ENCODE assay signal across 20 cellular contexts in genomic region chr5:66519626-66520025, GRCh38.
DNase-seq lines count a peak whose midpoint lies in the region; FAIRE-seq and TF ChIP-seq lines count a peak whose summit lies in the region.
"Had no signal": no experiment of that assay in that cellular context is flagged by ENCODE, and none has a peak within 500 bp of the region (broad histone marks: within the 10 kb centered on the region; RNA-seq: fewer than 3 reads in every experiment).

No MANE protein-coding gene starts in this region.

- H3K9me1 ChIP-seq in keratinocyte (ENCODE audit: control insufficient read depth, extremely low read depth, insufficient read depth, low read length): no peaks in the 10 kb centered on the region

- no peak for TF ChIP-seq CTCF in bronchial epithelial cell (IDR thresholded peaks at IDR 0.05; ENCODE audit: insufficient read depth, low read length, severe bottlenecking)
- TF ChIP-seq CTCF in keratinocyte (optimal IDR thresholded peaks at IDR 0.05 in 1 of 3, IDR thresholded peaks at IDR 0.05 in 1 of 3, conservative IDR thresholded peaks at IDR 0.05 in 1 of 3; ENCODE audit: extremely low read depth in 1 of 3, insufficient read depth in 2 of 3, low read length in 3 of 3): no peak
- no peak for TF ChIP-seq CTCF in smooth muscle cell (IDR thresholded peaks at IDR 0.05; ENCODE audit: borderline replicate concordance, insufficient read depth, poor library complexity, severe bottlenecking)

- 76% methylated on average over 1 of the region's 1 CpG for WGBS in smooth muscle cell (ENCODE audit: low lambda C conversion rate)

- no peak for FAIRE-seq in bronchial epithelial cell (lab: Jason Lieb, UNC)
- peak; percentile 36 for FAIRE-seq in keratinocyte (lab: Jason Lieb, UNC)
- FAIRE-seq: G401.6 had no signal

- H3K4me2 ChIP-seq in keratinocyte (ENCODE audit: control insufficient read depth, extremely low read depth, insufficient read depth, low read depth, low read length) (peak overlapping the region; percentile 69), smooth muscle cell (no peak overlapping the region)
- H3K4me2 ChIP-seq: SK-N-SH had no signal

- peaks cover 8% of the 10 kb centered on the region for H3K9me3 ChIP-seq in keratinocyte (ENCODE audit: control insufficient read depth, low read depth, low read length)
- H3K9me3 ChIP-seq in smooth muscle cell (replicated peaks; ENCODE audit: low read depth): no peaks in the 10 kb centered on the region

- H3K79me2 ChIP-seq in keratinocyte (ENCODE audit: control insufficient read depth, insufficient read depth, low read length): no peaks in the 10 kb centered on the region
- no peaks in the 10 kb centered on the region for H3K79me2 ChIP-seq in smooth muscle cell (ENCODE audit: low read depth)

- peak overlapping the region; percentile 60 for H3K27ac ChIP-seq in keratinocyte (ENCODE audit: control insufficient read depth, insufficient read depth, low read length)
- H3K27ac ChIP-seq in smooth muscle cell (ENCODE audit: low read depth): peak overlapping the region; percentile 62
- H3K27ac ChIP-seq: 22Rv1 had no signal

- H3K36me3 ChIP-seq in bronchial epithelial cell (ENCODE audit: control insufficient read depth, insufficient read depth, low read length) (no peaks in the 10 kb centered on the region), keratinocyte (ENCODE audit: control insufficient read depth in 2 of 2, extremely low read depth in 1 of 2, insufficient read depth in 2 of 2, low read length in 2 of 2) (no peaks in the 10 kb centered on the region), smooth muscle cell (ENCODE audit: low read depth) (no peaks in the 10 kb centered on the region)

- DNase-seq in DMS53 (lab: John Stamatoyannopoulos, UW) (peak; percentile 7), DMS53 treated with DMSO at 0.1 percent for 48 hours (lab: John Stamatoyannopoulos, UW; ENCODE audit: unreplicated experiment) (no peak), bronchial epithelial cell (ENCODE audit: low read depth) (peak; percentile 67), keratinocyte (ENCODE audit: low read depth, low spot score) (no peak), smooth muscle cell (lab: John Stamatoyannopoulos, UW; ENCODE audit: unreplicated experiment) (no peak), inferior parietal cortex (ENCODE audit: extremely low spot score) (no peak), AG08395 (ENCODE audit: low spot score) (no peak)
- DNase-seq in activated effector memory CD4-positive, alpha-beta T cell treated with Interleukin-2 at 50 U/mL for 16 hours: no peak
- DNase-seq: ACHN, DMS153, H7, KBM-7, MM.1S, NCI-H2029, NCI-H526 treated with DMSO at 0.1 percent for 48 hours, SIG-M5, SK-N-SH, SW 1271 had no signal

- dilution Hi-C loops in keratinocyte (cut with MboI; ENCODE audit: extremely low pct_ligation_motif_present, low sequenced_read_pairs): no loop called here

- H3F3A ChIP-seq in smooth muscle cell (ENCODE audit: low read depth): no peaks in the 10 kb centered on the region

- H2AFZ ChIP-seq in keratinocyte (ENCODE audit: control insufficient read depth, low read length): peak overlapping the region; percentile 19
- H2AFZ ChIP-seq in smooth muscle cell (ENCODE audit: low read depth): no peak overlapping the region

- H3K9ac ChIP-seq in keratinocyte (ENCODE audit: control insufficient read depth, extremely low read depth, insufficient read depth, low read length) (no peak overlapping the region), smooth muscle cell (ENCODE audit: low read depth) (no peak overlapping the region)
- H3K9ac ChIP-seq: SK-N-SH had no signal

- H3K27me3 ChIP-seq in bronchial epithelial cell (ENCODE audit: control insufficient read depth, insufficient read depth, low read length) (no peaks in the 10 kb centered on the region), keratinocyte (ENCODE audit: control insufficient read depth, extremely low read depth, insufficient read depth, low read length) (no peaks in the 10 kb centered on the region), smooth muscle cell (ENCODE audit: low read depth) (no peaks in the 10 kb centered on the region)

- peaks cover 18% of the 10 kb centered on the region for H3K4me1 ChIP-seq in keratinocyte (ENCODE audit: control insufficient read depth, extremely low read depth, insufficient read depth, low read length)
- peaks cover 7% of the 10 kb centered on the region for H3K4me1 ChIP-seq in smooth muscle cell (ENCODE audit: low read depth)

- H3K4me3 ChIP-seq in bronchial epithelial cell (ENCODE audit: low read depth, low read length): no peak overlapping the region
- H3K4me3 ChIP-seq in keratinocyte (ENCODE audit: control insufficient read depth in 2 of 3, extremely low read depth in 1 of 3, insufficient read depth in 2 of 3, low read depth in 1 of 3, low read length in 3 of 3): no peak overlapping the region
- H3K4me3 ChIP-seq in smooth muscle cell: no peak overlapping the region

- H4K20me1 ChIP-seq in keratinocyte (ENCODE audit: control insufficient read depth, extremely low read depth, insufficient read depth, low read length): no peaks in the 10 kb centered on the region
- H4K20me1 ChIP-seq in smooth muscle cell (ENCODE audit: low read depth): no peaks in the 10 kb centered on the region

Comparison
In these comparisons a context has a peak if more than half of its experiments do, and no peak if none do; other contexts are left out.
1. DNase-seq: peak in DMS53 (single experiment) and bronchial epithelial cell (single experiment); none in DMS53 treated with DMSO at 0.1 percent for 48 hours (single experiment), keratinocyte (single experiment), smooth muscle cell (single experiment), inferior parietal cortex (single experiment), activated effector memory CD4-positive, alpha-beta T cell treated with Interleukin-2 at 50 U/mL for 16 hours (single experiment) and AG08395 (single experiment).